Comparison of ENCODE assay signal across 1 cellular context in genomic region chr22:19103881-19104821, GRCh38.
TF ChIP-seq lines count a peak whose summit lies in the region.

No MANE protein-coding gene starts in this region.

TF ChIP-seq in HEK293, 187 proteins besides CTCF, POLR2A, EP300 and RAD21 (continued from another document):
- no peak for TF ChIP-seq PRDM2 (tag by site-specific recombination; IDR thresholded peaks at IDR 0.05; ENCODE audit: borderline replicate concordance)
- no peak for TF ChIP-seq ZBTB44 (tag by site-specific recombination; IDR thresholded peaks at IDR 0.05)
- TF ChIP-seq ZNF174 (tag by site-specific recombination; IDR thresholded peaks at IDR 0.05): no peak
- TF ChIP-seq ZNF600 (tag by site-specific recombination; IDR thresholded peaks at IDR 0.05): peak; percentile 26; the same call in 1 of the 2 replicates
- TF ChIP-seq ZNF266 (tag by site-specific recombination; IDR thresholded peaks at IDR 0.05; ENCODE audit: low read depth): no peak
- peak; percentile 91 for TF ChIP-seq ZNF629 (tag by site-specific recombination; IDR thresholded peaks at IDR 0.05)
- TF ChIP-seq INSM2 (tag by site-specific recombination; IDR thresholded peaks at IDR 0.05): 0 out of 2 replicates have a peak, but pooled peaks have one; percentile 38
- TF ChIP-seq SALL2 (tag by site-specific recombination; IDR thresholded peaks at IDR 0.05; ENCODE audit: borderline replicate concordance): no peak
- no peak for TF ChIP-seq ZNF223 (tag by site-specific recombination; IDR thresholded peaks at IDR 0.05)
- no peak for TF ChIP-seq SP2 (tag by site-specific recombination; IDR thresholded peaks at IDR 0.05)
- TF ChIP-seq ZNF366 (tag by site-specific recombination; conservative IDR thresholded peaks at IDR 0.05): peak; percentile 32; the same call in 1 of the 2 replicates
- TF ChIP-seq ZNF544 (tag by site-specific recombination; IDR thresholded peaks at IDR 0.05): no peak
- TF ChIP-seq ZNF670 (tag by site-specific recombination; IDR thresholded peaks at IDR 0.05; ENCODE audit: low read depth): no peak
